In genomic region chr1:157088607-157089006, GRCh38 we compare ENCODE assay signal across 25 cellular contexts. TPM values are rescaled to one million over a fixed set of nuclear protein-coding genes. Genes with fewer than 3 reads are reported as not detected.
"Had no signal": no experiment of that assay in that cellular context is flagged by ENCODE, and none has a peak within 500 bp of the region (broad histone marks: within the 10 kb centered on the region; RNA-seq: fewer than 3 reads in every experiment).

No MANE protein-coding gene starts in this region.

- ATAC-seq: gastroesophageal sphincter; naive thymus-derived CD4-positive, alpha-beta T cell; psoas muscle; sciatic nerve; stimulated activated memory B cell treated with anti-CD40 and anti-IgM and Interleukin-4, amounts not matched to agents 10 μg/mL and 1 μg/mL and 100 μg/mL, for 72 hours had no signal

- H3K27ac ChIP-seq: esophagus squamous epithelium, gastroesophageal sphincter, left ventricle myocardium inferior, parathyroid adenoma, psoas muscle, spleen, tibial nerve had no signal

- H3K79me2 ChIP-seq: parathyroid adenoma had no signal

- H2AFZ ChIP-seq: parathyroid adenoma had no signal

- H3K9ac ChIP-seq: parathyroid adenoma had no signal

- H3K27me3 ChIP-seq: esophagus squamous epithelium, tibial nerve had no signal

- H3K9me3 ChIP-seq: esophagus squamous epithelium, gastroesophageal sphincter, left ventricle myocardium inferior, psoas muscle, spleen, tibial nerve had no signal

- H3K4me1 ChIP-seq: parathyroid adenoma, psoas muscle had no signal

- H3K36me3 ChIP-seq: esophagus squamous epithelium, gastroesophageal sphincter, left ventricle myocardium inferior, spleen, tibial nerve had no signal

- DNase-seq: effector memory CD4-positive, alpha-beta T cell; esophagus squamous epithelium; foreskin fibroblast; immature natural killer cell; left ventricle myocardium inferior; mesendoderm; naive thymus-derived CD4-positive, alpha-beta T cell; nephron progenitor cell; psoas muscle; retina; spleen; stimulated activated CD4-positive, alpha-beta T cell treated with anti-CD3 and anti-CD28 coated beads, Interleukin-15, amount 100 ng/mL, for 24 hours; stimulated activated CD4-positive, alpha-beta T cell treated with anti-CD3 and anti-CD28 coated beads, Interleukin-1b, Interleukin-23, amount 100 ng/mL, for 48 hours; stimulated activated CD4-positive, alpha-beta T cell treated with anti-CD3 and anti-CD28 coated beads, Interleukin-4, amount 100 ng/mL, for 24 hours had no signal

- H3K4me3 ChIP-seq: esophagus squamous epithelium, gastroesophageal sphincter, left ventricle myocardium inferior, lung, psoas muscle, spleen, tibial nerve had no signal

RNA-seq across cellular contexts. Expression of gene ETV3L, which starts 11.0 kb away (rescaled TPM):
- total RNA-seq: epithelial cell of proximal tubule; esophagus squamous epithelium; gastroesophageal sphincter; left ventricle myocardium inferior; lung; naive thymus-derived CD4-positive, alpha-beta T cell; omental fat pad; psoas muscle; sciatic nerve; skeletal muscle tissue; spleen; temporal lobe; tibial nerve; ureter had no signal
